ENCODE assay signal across 8 cellular contexts in the genomic region with DNA sequence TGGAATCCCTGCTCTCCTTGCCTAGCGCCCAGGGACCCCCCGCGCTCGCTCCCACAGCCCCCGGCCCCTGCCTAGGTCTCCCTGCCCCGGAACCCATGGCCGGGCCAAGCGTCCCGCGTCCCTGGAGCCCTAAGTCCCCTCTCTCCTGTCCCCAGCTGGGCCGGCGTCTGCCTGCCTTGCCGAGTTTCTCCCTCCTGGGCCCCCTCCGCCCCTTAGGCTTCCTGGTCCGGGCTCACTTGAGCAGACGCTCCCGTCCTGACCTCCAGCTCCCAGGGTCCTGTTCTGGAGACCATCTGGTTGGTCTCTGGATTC. TPM values are rescaled to one million over a fixed set of nuclear protein-coding genes. Genes with fewer than 3 reads are reported as not detected.
DNase-seq lines count a peak whose midpoint lies in the region; ATAC-seq and TF ChIP-seq lines count a peak whose summit lies in the region.

No MANE protein-coding gene starts in this region.

- peak overlapping the region; percentile 85 for H3K9ac ChIP-seq in iPS-18a (ENCODE audit: low read length)

- TF ChIP-seq CTCF in 22Rv1 (IDR thresholded peaks at IDR 0.05) (no peak), activated B cell treated with CpG ODN at 0.5 μM for 24 hours (IDR thresholded peaks at IDR 0.05) (no peak), stomach (IDR thresholded peaks at IDR 0.05) (no peak)

- peaks cover 31% of the 10 kb centered on the region for H3K36me3 Mint-ChIP-seq in activated B cell treated with CpG ODN at 0.5 μM for 24 hours (ENCODE audit: low read depth)

- intact Hi-C loops in activated B cell treated with CpG ODN at 0.5 μM for 24 hours (cut with micrococcal nuclease), result loop anchor here (10.0 kb wide), 2 partner anchors 388 to 1102 kb away; a partner anchor contains a TSS
- intact Hi-C loops in stomach (cut with DNase I; ENCODE audit: low total_unique reads), result no loop called here

- 0 to 1% (median 0%) methylated on average over 9 to 17 of the region's 17 CpGs for WGBS in stomach, 5 donors

- peaks cover 6% of the 10 kb centered on the region for H3K4me1 ChIP-seq in iPS-18a (ENCODE audit: control insufficient read depth, low read depth, low read length)
- peaks cover 28 to 68% (median 51%) of the 10 kb centered on the region in 4 donors for H3K4me1 ChIP-seq in stomach

- H3K27me3 Mint-ChIP-seq in activated B cell treated with CpG ODN at 0.5 μM for 24 hours, result no peaks in the 10 kb centered on the region

- ATAC-seq in GM21737 (IDR thresholded peaks at IDR 0.05; ENCODE audit: unreplicated experiment) (peak; percentile 18), activated B cell treated with CpG ODN at 0.5 μM for 24 hours (ENCODE audit: low read depth) (no peak)

- CTCF ChIA-PET in activated B cell treated with CpG ODN at 0.5 μM for 24 hours (lab: Charles Lee), result interaction anchor here (1.1 to 1.2 kb wide), 2 partner anchors 23 to 37 kb away, joined by 3 read pairs; no protein-coding TSS in a partner anchor

- no peaks in the 10 kb centered on the region for H3K36me3 ChIP-seq in iPS-18a (ENCODE audit: control insufficient read depth, low read depth, low read length)
- peaks cover 0 to 12% (median 5%) of the 10 kb centered on the region in 4 donors for H3K36me3 ChIP-seq in stomach

- POLR2A ChIA-PET in activated B cell treated with CpG ODN at 0.5 μM for 24 hours (lab: Charles Lee), result interaction anchor here (0.6 to 3.5 kb wide), 5 partner anchors 10 to 1526 kb away, joined by 3 to 25 read pairs (median 3); no protein-coding TSS in a partner anchor

- H3K4me3 ChIP-seq in iPS-18a (ENCODE audit: low read length) (peak overlapping the region; percentile 94), stomach (peak overlapping the region; percentile 71 to 99 (median 92))

- H3K4me1 Mint-ChIP-seq in activated B cell treated with CpG ODN at 0.5 μM for 24 hours, result peaks cover 72% of the 10 kb centered on the region

- no peak for TF ChIP-seq EP300 in stomach (IDR thresholded peaks at IDR 0.05)

- H3K27ac ChIP-seq in 22Rv1 (peak overlapping the region; percentile 80), iPS-18a (ENCODE audit: low read length) (no peak overlapping the region), stomach (peak overlapping the region in 4 of 5 donors; percentile 83 to 89 (median 84))

- H3K27me3 ChIP-seq in iPS-18a (ENCODE audit: control insufficient read depth, insufficient read depth, low read length) (no peaks in the 10 kb centered on the region), stomach (no peaks in the 10 kb centered on the region)

- peak overlapping the region; percentile 56 for H3K27ac Mint-ChIP-seq in activated B cell treated with CpG ODN at 0.5 μM for 24 hours

- peak overlapping the region; percentile 86 for H3K4me3 Mint-ChIP-seq in activated B cell treated with CpG ODN at 0.5 μM for 24 hours

- no peak for TF ChIP-seq POLR2A in stomach (IDR thresholded peaks at IDR 0.05)

- H3K9me3 Mint-ChIP-seq in activated B cell treated with CpG ODN at 0.5 μM for 24 hours, result no peaks in the 10 kb centered on the region

- H3K9me3 ChIP-seq in iPS-18a (ENCODE audit: control insufficient read depth, low read depth, low read length) (no peaks in the 10 kb centered on the region), stomach (no peaks in the 10 kb centered on the region)

- DNase-seq in activated B cell treated with CpG ODN at 0.5 μM for 24 hours (no peak), stomach (no peak), NCI-H2227 (lab: John Stamatoyannopoulos, UW; ENCODE audit: unreplicated experiment) (no peak), cerebellum (ENCODE audit: low spot score) (no peak)
- no peak for DNase-seq in stimulated activated CD4-positive, alpha-beta T cell treated with anti-CD3 and anti-CD28 coated beads, Interleukin-4, amount 100 ng/mL, for 24 hours

RNA-seq across cellular contexts. Expression of a gene that starts 0.6 kb away (rescaled TPM):
- 61.1 and 64.8 TPM in 2 replicates for total RNA-seq in activated B cell treated with CpG ODN at 0.5 μM for 24 hours
- 100 to 1,000 TPM in 2 of 5 donors, 10 to 100 TPM in 3; 16.7 to 381 (median 93.6) TPM for total RNA-seq in stomach
- 10 to 100 TPM; 42.3 to 45.8 (median 44.6) TPM for polyA plus RNA-seq in stomach
- total RNA-seq in cerebellum, result 11.4 TPM

RNA-seq across cellular contexts. Expression of a gene that starts 7.8 kb away (rescaled TPM):
- total RNA-seq in activated B cell treated with CpG ODN at 0.5 μM for 24 hours, result 27.3 and 29.7 TPM in 2 replicates
- total RNA-seq in stomach, result 10 to 100 TPM in 2 of 5 donors, 1 to 10 TPM in 1, not detected in 2; 4.6 to 22.2 (median 11.6) TPM
- 1 to 10 TPM; 1.3 to 2.3 (median 2.2) TPM for polyA plus RNA-seq in stomach
- total RNA-seq in cerebellum, result not detected

RNA-seq across cellular contexts. Expression of a gene that starts 38.1 kb away (rescaled TPM):
- total RNA-seq in activated B cell treated with CpG ODN at 0.5 μM for 24 hours (not detected in 2 replicates), stomach (under 1 TPM in 1 of 5 donors, not detected in 4; 0.18 TPM), cerebellum (37.6 TPM)
- polyA plus RNA-seq in stomach, result under 1 TPM in 1 of 3 donors, not detected in 2; 0.18 TPM

RNA-seq across cellular contexts. Expression of a gene that starts 50.5 kb away (rescaled TPM):
- 0.80 and 1.3 TPM in 2 replicates for total RNA-seq in activated B cell treated with CpG ODN at 0.5 μM for 24 hours
- total RNA-seq in stomach, result 1 to 10 TPM in 2 of 5 donors, under 1 TPM in 1, not detected in 2; 0.45 to 4.8 (median 4.5) TPM
- 10 to 100 TPM in 1 of 3 donors, 1 to 10 TPM in 2; 4.9 to 15.1 (median 7.8) TPM for polyA plus RNA-seq in stomach
- total RNA-seq in cerebellum, result 0.73 TPM

Comparison
In these comparisons a context has a peak if more than half of its experiments do, and no peak if none do; other contexts are left out.
1. RNA of a gene that starts 38.1 kb away (total RNA-seq): 37.6 TPM in cerebellum (single experiment); not detected in activated B cell treated with CpG ODN at 0.5 μM for 24 hours and 0.18 TPM in stomach; every median in the first group is over 10 times any median in the second.